Comparison of ENCODE assay signal across 23 cellular contexts in genomic region chr18:67665266-67665665, GRCh38.
DNase-seq lines count a peak whose midpoint lies in the region; ATAC-seq, FAIRE-seq and TF ChIP-seq lines count a peak whose summit lies in the region.
"Had no signal": no experiment of that assay in that cellular context is flagged by ENCODE, and none has a peak within 500 bp of the region (broad histone marks: within the 10 kb centered on the region; RNA-seq: fewer than 3 reads in every experiment).

No MANE protein-coding gene starts in this region.

- no peaks in the 10 kb centered on the region for H3K36me3 ChIP-seq in ACC112 (ENCODE audit: insufficient read depth, low read length)
- H3K36me3 ChIP-seq in astrocyte (ENCODE audit: insufficient read depth, low read length) = no peaks in the 10 kb centered on the region
- H3K36me3 ChIP-seq in small intestine (ENCODE audit: control insufficient read depth in 2 of 2, insufficient read depth in 2 of 2, low read length in 2 of 2) = no peaks in the 10 kb centered on the region

- H3K36me3 Mint-ChIP-seq in HFFc6 (ENCODE audit: low read depth) = peaks cover 7% of the 10 kb centered on the region; the same call in 1 of the 2 replicates
- H3K36me3 Mint-ChIP-seq in astrocyte (ENCODE audit: low read depth, unreplicated experiment) = no peaks in the 10 kb centered on the region
- H3K36me3 Mint-ChIP-seq: stimulated activated memory B cell treated with anti-CD40 and anti-IgM and Interleukin-4, amounts not matched to agents 10 μg/mL and 1 μg/mL and 100 μg/mL, for 72 hours; type B pancreatic cell had no signal

- no peak for ATAC-seq in GM21360 (IDR thresholded peaks at IDR 0.05; ENCODE audit: unreplicated experiment)
- ATAC-seq: activated T-cell treated with anti-CD3 and anti-CD28 coated beads, Interleukin-2, amount 50 U/mL, for 72 hours; stimulated activated memory B cell treated with anti-CD40 and anti-IgM and Interleukin-4, amounts not matched to agents 10 μg/mL and 1 μg/mL and 100 μg/mL, for 72 hours had no signal

- H3K4me1 Mint-ChIP-seq in HFFc6 (ENCODE audit: low read depth) = peaks cover 66% of the 10 kb centered on the region
- peaks cover 8% of the 10 kb centered on the region for H3K4me1 Mint-ChIP-seq in astrocyte (ENCODE audit: low read depth, unreplicated experiment)
- H3K4me1 Mint-ChIP-seq: stimulated activated memory B cell treated with anti-CD40 and anti-IgM and Interleukin-4, amounts not matched to agents 10 μg/mL and 1 μg/mL and 100 μg/mL, for 72 hours had no signal

- H3K4me2 ChIP-seq in astrocyte (ENCODE audit: low read length) = peak overlapping the region; percentile 16
- H3K4me2 ChIP-seq: KMS-11, smooth muscle cell had no signal

- H3K27ac Mint-ChIP-seq in HFFc6 (peak overlapping the region; percentile 79), astrocyte (ENCODE audit: unreplicated experiment) (no peak overlapping the region)
- H3K27ac Mint-ChIP-seq: activated T-cell treated with anti-CD3 and anti-CD28 coated beads, Interleukin-2, amount 50 U/mL, for 72 hours; stimulated activated memory B cell treated with anti-CD40 and anti-IgM and Interleukin-4, amounts not matched to agents 10 μg/mL and 1 μg/mL and 100 μg/mL, for 72 hours; type B pancreatic cell had no signal

- H3K27me3 Mint-ChIP-seq in HFFc6 (ENCODE audit: insufficient read depth) (no peaks in the 10 kb centered on the region), astrocyte (ENCODE audit: low read depth, unreplicated experiment) (no peaks in the 10 kb centered on the region)
- H3K27me3 Mint-ChIP-seq: stimulated activated memory B cell treated with anti-CD40 and anti-IgM and Interleukin-4, amounts not matched to agents 10 μg/mL and 1 μg/mL and 100 μg/mL, for 72 hours; type B pancreatic cell had no signal

- H3K4me1 ChIP-seq in ACC112 (ENCODE audit: control insufficient read depth, insufficient read depth, low read length, unreplicated experiment) (peaks cover 16% of the 10 kb centered on the region), astrocyte (ENCODE audit: insufficient read depth, low read length) (peaks cover 4% of the 10 kb centered on the region), small intestine (ENCODE audit: control insufficient read depth in 2 of 2, insufficient read depth in 1 of 2, low read depth in 1 of 2, low read length in 1 of 2) (no peaks in the 10 kb centered on the region)

- H3K9me3 ChIP-seq in astrocyte (ENCODE audit: insufficient read depth, low read depth, low read length) = no peaks in the 10 kb centered on the region
- H3K9me3 ChIP-seq in small intestine (ENCODE audit: control insufficient read depth, low read depth) = no peaks in the 10 kb centered on the region

- no peaks in the 10 kb centered on the region for H4K20me1 ChIP-seq in astrocyte (ENCODE audit: insufficient read depth, low read length)

- 47 to 61% (median 53%) methylated on average over 4 of the region's 4 CpGs for WGBS in small intestine, 3 donors

- no peaks in the 10 kb centered on the region for H3K9me3 Mint-ChIP-seq in HFFc6
- H3K9me3 Mint-ChIP-seq in astrocyte (ENCODE audit: unreplicated experiment) = no peaks in the 10 kb centered on the region
- H3K9me3 Mint-ChIP-seq: stimulated activated memory B cell treated with anti-CD40 and anti-IgM and Interleukin-4, amounts not matched to agents 10 μg/mL and 1 μg/mL and 100 μg/mL, for 72 hours; type B pancreatic cell had no signal

- TF ChIP-seq CTCF in HFFc6 (IDR thresholded peaks at IDR 0.05) (no peak), astrocyte (IDR thresholded peaks at IDR 0.05; ENCODE audit: insufficient read depth, low read depth, low read length) (no peak)

- no peak overlapping the region for H3K4me3 ChIP-seq in ACC112 (ENCODE audit: low read depth, low read length)
- no peak overlapping the region for H3K4me3 ChIP-seq in astrocyte (ENCODE audit: insufficient read depth, low read depth, low read length)
- no peak overlapping the region for H3K4me3 ChIP-seq in small intestine (ENCODE audit: low read depth in 1 of 2, low read length in 2 of 2)
- H3K4me3 ChIP-seq: smooth muscle cell had no signal

- H2AFZ ChIP-seq in ACC112 (ENCODE audit: low read length, unreplicated experiment) (peak overlapping the region; percentile 68), astrocyte (ENCODE audit: low read depth, low read length) (no peak overlapping the region)

- H3K27me3 ChIP-seq in ACC112 (ENCODE audit: insufficient read depth, low read length) = no peaks in the 10 kb centered on the region
- no peaks in the 10 kb centered on the region for H3K27me3 ChIP-seq in astrocyte (ENCODE audit: insufficient read depth, low read length)
- H3K27me3 ChIP-seq in small intestine (ENCODE audit: control insufficient read depth in 2 of 2, insufficient read depth in 2 of 2, low read length in 2 of 2) = no peaks in the 10 kb centered on the region

- H3K27ac ChIP-seq in ACC112 (ENCODE audit: low read depth, low read length) (no peak overlapping the region), astrocyte (ENCODE audit: low read depth, low read length) (no peak overlapping the region), small intestine (ENCODE audit: low read depth in 1 of 2, low read length in 1 of 2) (no peak overlapping the region)
- H3K27ac ChIP-seq: KMS-11 had no signal

- peak; percentile 68 for FAIRE-seq in astrocyte (lab: Jason Lieb, UNC)
- FAIRE-seq in small intestine (lab: Jason Lieb, UNC) = no peak
- FAIRE-seq: colon, G401.6, GM12892, keratinocyte, TTC549 had no signal

- peak; percentile 75 for DNase-seq in HFFc6
- peak; percentile 55 for DNase-seq in astrocyte (ENCODE audit: low read depth)
- peak; percentile 76 for DNase-seq in iris pigment epithelial cell (ENCODE audit: low read depth)
- no peak for DNase-seq in activated CD8-positive, alpha-beta memory T cell treated with anti-CD3 and anti-CD28 coated beads for 24 hours
- no peak for DNase-seq in small intestine
- DNase-seq in SKM-1 treated with dmso at 0.1 percent for 144 hours (lab: John Stamatoyannopoulos, UW; ENCODE audit: unreplicated experiment) = no peak
- DNase-seq: activated T-cell treated with anti-CD3 and anti-CD28 coated beads, Interleukin-2, amount 50 U/mL, for 72 hours; COR-L47; glutamatergic neuron; NCI-H1417; NCI-H345; occipital lobe had no signal

- H3K79me2 ChIP-seq in ACC112 (ENCODE audit: control insufficient read depth, insufficient read depth, low read length, unreplicated experiment) = no peaks in the 10 kb centered on the region
- H3K79me2 ChIP-seq in astrocyte (ENCODE audit: insufficient read depth, low read length) = no peaks in the 10 kb centered on the region

- peak overlapping the region; percentile 76 for H3K4me3 Mint-ChIP-seq in HFFc6
- H3K4me3 Mint-ChIP-seq in astrocyte (ENCODE audit: unreplicated experiment) = no peak overlapping the region
- H3K4me3 Mint-ChIP-seq: activated T-cell treated with anti-CD3 and anti-CD28 coated beads, Interleukin-2, amount 50 U/mL, for 72 hours; stimulated activated memory B cell treated with anti-CD40 and anti-IgM and Interleukin-4, amounts not matched to agents 10 μg/mL and 1 μg/mL and 100 μg/mL, for 72 hours; type B pancreatic cell had no signal

- no peak overlapping the region for H3K9ac ChIP-seq in astrocyte (ENCODE audit: low read length)
- H3K9ac ChIP-seq: KMS-11 had no signal

Comparison
In these comparisons a context has a peak if more than half of its experiments do, and no peak if none do; other contexts are left out.
1. DNase-seq: peak in HFFc6 (single experiment), astrocyte (single experiment) and iris pigment epithelial cell (single experiment); none in activated CD8-positive, alpha-beta memory T cell treated with anti-CD3 and anti-CD28 coated beads for 24 hours (single experiment), small intestine (single experiment) and SKM-1 treated with dmso at 0.1 percent for 144 hours (single experiment).